ENCODE assay signal across 12 cellular contexts in genomic region chr2:191486584-191487320, GRCh38.
DNase-seq lines count a peak whose midpoint lies in the region; ATAC-seq and TF ChIP-seq lines count a peak whose summit lies in the region.
"Had no signal": no experiment of that assay in that cellular context is flagged by ENCODE, and none has a peak within 500 bp of the region (broad histone marks: within the 10 kb centered on the region; RNA-seq: fewer than 3 reads in every experiment).

No MANE protein-coding gene starts in this region.

- H3K4me1 ChIP-seq in SJCRH30, result no peaks in the 10 kb centered on the region
- no peaks in the 10 kb centered on the region; the same call in 1 of the 2 replicates for H3K4me1 ChIP-seq in H9 (ENCODE audit: insufficient read depth, low read length)

- H3T11ph ChIP-seq in H9 (ENCODE audit: low read length), result no peak overlapping the region

- ATAC-seq in GM21390 (IDR thresholded peaks at IDR 0.05; ENCODE audit: unreplicated experiment) (no peak), GM21825 (IDR thresholded peaks at IDR 0.05; ENCODE audit: unreplicated experiment) (no peak)

- no CpG with 5 or more reads among the region's 3 CpGs for WGBS in H9 (ENCODE audit: extremely low coverage, insufficient read length, low lambda C conversion rate)

- no peak overlapping the region for H4K8ac ChIP-seq in H9 (replicated peaks; ENCODE audit: insufficient read length, low read depth, low read length)

- H2BK15ac ChIP-seq in H9 (ENCODE audit: low read depth, low read length), result no peak overlapping the region

- H3K36me3 Mint-ChIP-seq in H9 (ENCODE audit: insufficient read depth in 1 of 3, low read depth in 3 of 3), result peaks cover 3 to 22% (median 15%) of the 10 kb centered on the region in 3 experiments; a peak in 6 of 7 replicates
- H3K36me3 Mint-ChIP-seq: IgD-negative memory B cell had no signal

- no peaks in the 10 kb centered on the region; the same call in 1 of the 2 replicates for H3K27me3 Mint-ChIP-seq in H9 (ENCODE audit: low read depth)

- H3K18ac ChIP-seq in H9 (ENCODE audit: insufficient read length, low read depth, low read length), result no peak overlapping the region

- no peak overlapping the region for H2AFZ ChIP-seq in H9 (ENCODE audit: low read length)

- H3K27ac ChIP-seq in SJCRH30, result no peak overlapping the region
- no peak overlapping the region for H3K27ac ChIP-seq in H9 (ENCODE audit: insufficient read length, low read depth, low read length)

- no peak overlapping the region for H2BK20ac ChIP-seq in H9 (ENCODE audit: low read depth, low read length, poor library complexity, severe bottlenecking)

- peaks cover 0 to 3% of the 10 kb centered on the region in 2 experiments; a peak in 1 of 4 replicates for H3K4me1 Mint-ChIP-seq in H9
- H3K4me1 Mint-ChIP-seq: IgD-negative memory B cell had no signal

- no peak overlapping the region for H3K23ac ChIP-seq in H9 (ENCODE audit: insufficient read length, low read depth, low read length)

- TF ChIP-seq CTCF in fibroblast of villous mesenchyme (IDR thresholded peaks at IDR 0.05; ENCODE audit: insufficient read depth, low read depth, low read length) (no peak), H9 (conservative IDR thresholded peaks at IDR 0.05) (no peak)

- no peak overlapping the region for H4K91ac ChIP-seq in H9 (ENCODE audit: insufficient read length, low read depth, low read length)

- H3K4me3 Mint-ChIP-seq in H9, result no peak overlapping the region
- H3K4me3 Mint-ChIP-seq: activated T-cell treated with anti-CD3 and anti-CD28 coated beads, Interleukin-2, amount 50 U/mL, for 24 hours had no signal

- H4K5ac ChIP-seq in H9 (ENCODE audit: insufficient read length, low read depth, low read length), result no peak overlapping the region

- H4K20me1 ChIP-seq in H9 (ENCODE audit: control insufficient read depth, insufficient read depth, insufficient read length), result no peaks in the 10 kb centered on the region

- DNase-seq in stimulated activated CD4-positive, alpha-beta T cell treated with anti-CD3 and anti-CD28 coated beads, Interleukin-1b, Interleukin-23, amount 100 ng/mL, for 48 hours, result peak; percentile 20
- no peak for DNase-seq in stimulated activated CD4-positive, alpha-beta T cell treated with anti-CD3 and anti-CD28 coated beads, Interleukin-12 subunit alpha, Interleukin-12 subunit beta, amount 100 ng/mL, for 4 hours
- DNase-seq in SJCRH30 (peak; percentile 40 to 62), fibroblast of villous mesenchyme (ENCODE audit: low read depth) (peak; percentile 97), stromal cell of bone marrow (ENCODE audit: low read depth) (peak; percentile 98), H9 (no peak)
- DNase-seq: activated T-cell treated with anti-CD3 and anti-CD28 coated beads, Interleukin-2, amount 50 U/mL, for 24 hours; GF-D8; Right ventricle myocardium superior had no signal

- H2AK5ac ChIP-seq in H9 (ENCODE audit: insufficient read length, low read length), result no peak overlapping the region

- no peak overlapping the region for H2BK12ac ChIP-seq in H9 (ENCODE audit: insufficient read length, low read depth, low read length)

- no peak overlapping the region for H3K14ac ChIP-seq in H9 (ENCODE audit: insufficient read depth, low read length)

- peaks cover 22 to 27% of the 10 kb centered on the region in 2 experiments for H3K9me3 Mint-ChIP-seq in H9

- peaks cover 5% of the 10 kb centered on the region; the same call in 1 of the 2 replicates for H3K9me3 ChIP-seq in SJCRH30 (replicated peaks)
- peaks cover 14% of the 10 kb centered on the region for H3K9me3 ChIP-seq in H9 (ENCODE audit: control insufficient read depth, low read depth, low read length)

- H3K56ac ChIP-seq in H9 (ENCODE audit: insufficient read length, low read depth, low read length), result no peak overlapping the region

- no peaks in the 10 kb centered on the region for H3K36me3 ChIP-seq in SJCRH30

- H3K23me2 ChIP-seq in H9 (ENCODE audit: insufficient read length, low read depth, low read length, poor library complexity, severe bottlenecking), result no peaks in the 10 kb centered on the region

- H3K27ac Mint-ChIP-seq in H9, result no peak overlapping the region
- H3K27ac Mint-ChIP-seq: activated T-cell treated with anti-CD3 and anti-CD28 coated beads, Interleukin-2, amount 50 U/mL, for 24 hours; IgD-negative memory B cell had no signal

- no peak overlapping the region for H2BK120ac ChIP-seq in H9 (ENCODE audit: low read depth, low read length, poor library complexity, severe bottlenecking)

- H2BK5ac ChIP-seq in H9 (ENCODE audit: insufficient read length, low read length), result no peak overlapping the region

- H3K4me2 ChIP-seq in H9 (ENCODE audit: insufficient read depth, insufficient read length, low read length), result no peak overlapping the region

- H3K4ac ChIP-seq in H9 (ENCODE audit: low read depth, low read length), result no peak overlapping the region

- no peak overlapping the region for H3K4me3 ChIP-seq in SJCRH30
- no peak overlapping the region for H3K4me3 ChIP-seq in fibroblast of villous mesenchyme (ENCODE audit: low read depth, low read length)

- H3K79me2 ChIP-seq in H9 (ENCODE audit: insufficient read depth, low read length), result no peaks in the 10 kb centered on the region

- no peaks in the 10 kb centered on the region; the same call in 1 of the 2 replicates for H3K27me3 ChIP-seq in SJCRH30
- no peaks in the 10 kb centered on the region for H3K27me3 ChIP-seq in H9 (ENCODE audit: insufficient read depth, low read length)

- no peak overlapping the region for H3K9ac ChIP-seq in H9 (ENCODE audit: extremely low read depth, insufficient read length, low read length)

- H3K79me1 ChIP-seq in H9 (ENCODE audit: insufficient read depth, low read depth, low read length, poor library complexity, severe bottlenecking), result no peaks in the 10 kb centered on the region

Comparison
In these comparisons a context has a peak if more than half of its experiments do, and no peak if none do; other contexts are left out.
1. DNase-seq: peak in stimulated activated CD4-positive, alpha-beta T cell treated with anti-CD3 and anti-CD28 coated beads, Interleukin-1b, Interleukin-23, amount 100 ng/mL, for 48 hours (single experiment), SJCRH30 (2 of 2), fibroblast of villous mesenchyme (single experiment) and stromal cell of bone marrow (single experiment); none in stimulated activated CD4-positive, alpha-beta T cell treated with anti-CD3 and anti-CD28 coated beads, Interleukin-12 subunit alpha, Interleukin-12 subunit beta, amount 100 ng/mL, for 4 hours (single experiment) and H9 (single experiment).